Comparison of ENCODE assay signal across 8 cellular contexts in the genomic region with DNA sequence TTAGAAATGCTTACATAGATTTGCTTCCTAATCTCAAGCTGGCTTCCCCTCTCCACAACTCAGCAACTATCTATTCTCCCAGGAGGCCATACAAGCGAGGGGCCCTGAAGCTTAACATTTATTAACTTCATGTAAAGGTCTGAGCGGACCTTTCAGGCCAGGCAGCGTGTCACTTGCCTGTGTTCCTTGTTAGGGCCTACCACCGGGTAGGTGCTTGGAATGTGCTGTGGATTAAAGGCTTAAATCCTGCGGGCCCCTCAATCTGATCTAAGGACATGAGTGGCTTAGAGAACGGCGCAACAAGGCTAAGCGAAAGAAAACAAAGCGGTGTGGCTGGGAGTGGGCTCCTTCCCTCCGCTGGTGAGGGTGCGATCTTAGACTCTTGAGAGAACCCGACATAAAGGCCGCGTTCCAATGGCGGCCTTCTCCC. TPM values are rescaled to one million over a fixed set of nuclear protein-coding genes. Genes with fewer than 3 reads are reported as not detected.
A peak's percentile ranks its signal among the peaks of the same experiment; 100 is the strongest.
DNase-seq lines count a peak whose midpoint lies in the region; ATAC-seq and TF ChIP-seq lines count a peak whose summit lies in the region.

No MANE protein-coding gene starts in this region.

- POLR2A ChIA-PET in GM10248 (lab: Yijun Ruan, JAX) = interaction anchor here (0.6 to 1.3 kb wide), 5 partner anchors 18 to 88 kb away, joined by 3 to 14 read pairs (median 3); partner anchors contain the start of gene AFF4

- TF ChIP-seq POLR2A in right lobe of liver (IDR thresholded peaks at IDR 0.05) = no peak

- WGBS in right lobe of liver (ENCODE audit: insufficient coverage, low coverage, low lambda C conversion rate, missing lambda C conversion rate) = 0% methylated on average over 10 of the region's 15 CpGs

- H3K4me3 Mint-ChIP-seq in Calu3 (ENCODE audit: low read depth, unreplicated experiment) (peak overlapping the region; percentile 95), brain (peak overlapping the region; percentile 86 to 97 (median 92)), type B pancreatic cell (peak overlapping the region; percentile 91)

- H3K27me3 ChIP-seq in HL-60 (ENCODE audit: insufficient read depth, poor library complexity, severe bottlenecking) = no peaks in the 10 kb centered on the region
- no peaks in the 10 kb centered on the region for H3K27me3 ChIP-seq in right lobe of liver

- H3K36me3 Mint-ChIP-seq in Calu3 (ENCODE audit: insufficient read depth, unreplicated experiment) (peaks cover 56% of the 10 kb centered on the region), brain (peaks cover 29% of the 10 kb centered on the region), type B pancreatic cell (peaks cover 6% of the 10 kb centered on the region)

- H3K4me1 Mint-ChIP-seq in Calu3 (ENCODE audit: low read depth, unreplicated experiment) = peaks cover 49% of the 10 kb centered on the region
- H3K4me1 Mint-ChIP-seq in brain = peaks cover 69% of the 10 kb centered on the region
- peaks cover 36% of the 10 kb centered on the region for H3K4me1 Mint-ChIP-seq in type B pancreatic cell (ENCODE audit: unreplicated experiment)

- no peaks in the 10 kb centered on the region for H3K36me3 ChIP-seq in right lobe of liver

- BruUV-seq in Calu3 (replicated peaks; lab: Mats Ljungman, UMichigan) = TSS peak; percentile 95

- peak overlapping the region; percentile 99 for H3K27ac Mint-ChIP-seq in Calu3 (ENCODE audit: unreplicated experiment)
- peak overlapping the region; percentile 97 to 100 (median 100) for H3K27ac Mint-ChIP-seq in brain
- peak overlapping the region; percentile 99 for H3K27ac Mint-ChIP-seq in type B pancreatic cell

- H3K27ac ChIP-seq in HL-60 (replicated peaks) (peak overlapping the region; percentile 92), right lobe of liver (peak overlapping the region; percentile 99 to 100 (median 100))

- TF ChIP-seq CTCF in Calu3 (IDR thresholded peaks at IDR 0.05; ENCODE audit: unreplicated experiment) (no peak), HL-60 (IDR thresholded peaks at IDR 0.05; ENCODE audit: insufficient read depth, low read length) (no peak), brain (conservative IDR thresholded peaks at IDR 0.05) (no peak), right lobe of liver (IDR thresholded peaks at IDR 0.05) (no peak), type B pancreatic cell (conservative IDR thresholded peaks at IDR 0.05) (peak; percentile 38), GM10248 (IDR thresholded peaks at IDR 0.05; ENCODE audit: control extremely low read depth, extremely low read depth, low read depth, missing control alignments) (no peak)

- ATAC-seq in right lobe of liver = peak in 3 of 4 donors; percentile 1 to 6 (median 2)

- CTCF ChIA-PET in Calu3 (lab: Charles Lee) (interaction anchor here (1.0 to 1.4 kb wide), 3 partner anchors 18 to 122 kb away, joined by 3 to 5 read pairs (median 4); partner anchors contain the start of gene ZCCHC10), GM10248 (lab: Yijun Ruan, JAX) (interaction anchor here (1.0 to 1.5 kb wide), 4 partner anchors 13 to 197 kb away, joined by 3 to 4 read pairs (median 3); no protein-coding TSS in a partner anchor)

- DNase-seq in Calu3 (no peak), HL-60 (ENCODE audit: low read depth in 1 of 2, low spot score in 1 of 2) (no peak), right lobe of liver (no peak), type B pancreatic cell (ENCODE audit: extremely low spot score, unreplicated experiment) (no peak), GM10248 (ENCODE audit: extremely low spot score) (no peak), HPDE6-E6E7 (ENCODE audit: extremely low spot score) (no peak), NCI-H69 (lab: John Stamatoyannopoulos, UW) (no peak)

- intact Hi-C loops in Calu3 (cut with micrococcal nuclease; ENCODE audit: unreplicated experiment) (loop anchor here (5.0 kb wide), 1 partner anchor 34 kb away; no protein-coding TSS in a partner anchor), right lobe of liver (cut with DNase I) (no loop called here)

- no peaks in the 10 kb centered on the region for H3K9me3 Mint-ChIP-seq in Calu3 (ENCODE audit: low read depth, unreplicated experiment)
- peaks cover 0 to 7% (median 0%) of the 10 kb centered on the region in 5 experiments for H3K9me3 Mint-ChIP-seq in brain
- H3K9me3 Mint-ChIP-seq in type B pancreatic cell = no peaks in the 10 kb centered on the region

- peak overlapping the region; percentile 77 for H3K4me3 ChIP-seq in HL-60 (replicated peaks; ENCODE audit: insufficient read depth, low read length)
- peak overlapping the region; percentile 74 to 85 (median 77) for H3K4me3 ChIP-seq in right lobe of liver

- H3K4me1 ChIP-seq in right lobe of liver = peaks cover 0 to 27% (median 13%) of the 10 kb centered on the region in 4 donors

- H3K27me3 Mint-ChIP-seq in Calu3 (ENCODE audit: unreplicated experiment) (no peaks in the 10 kb centered on the region), brain (peaks cover 7% of the 10 kb centered on the region), type B pancreatic cell (no peaks in the 10 kb centered on the region)

- no peaks in the 10 kb centered on the region for H3K9me3 ChIP-seq in right lobe of liver

RNA-seq across cellular contexts. Expression of gene HSPA4, which starts 0.7 kb away (rescaled TPM):
- total RNA-seq in Calu3 (2022) (294 and 296 TPM in 2 replicates), right lobe of liver (10 to 100 TPM; 30.1 to 68.6 (median 46.1) TPM), type B pancreatic cell (ENCODE audit: low replicate concordance) (134 and 140 TPM in 2 replicates)
- polyA plus RNA-seq in brain (ENCODE audit: insufficient read depth, low read depth, low replicate concordance) = 41.9 TPM

RNA-seq across cellular contexts. Expression of gene ZCCHC10, which starts 24.8 kb away (rescaled TPM):
- total RNA-seq in Calu3 (2022) (25.9 and 31.8 TPM in 2 replicates), right lobe of liver (10 to 100 TPM in 2 of 6 experiments, 1 to 10 TPM in 4; 2.6 to 11.0 (median 9.0) TPM), type B pancreatic cell (ENCODE audit: low replicate concordance) (22.1 and 23.1 TPM in 2 replicates)
- 6.3 TPM for polyA plus RNA-seq in brain (ENCODE audit: insufficient read depth, low read depth, low replicate concordance)
